In the genomic region with DNA sequence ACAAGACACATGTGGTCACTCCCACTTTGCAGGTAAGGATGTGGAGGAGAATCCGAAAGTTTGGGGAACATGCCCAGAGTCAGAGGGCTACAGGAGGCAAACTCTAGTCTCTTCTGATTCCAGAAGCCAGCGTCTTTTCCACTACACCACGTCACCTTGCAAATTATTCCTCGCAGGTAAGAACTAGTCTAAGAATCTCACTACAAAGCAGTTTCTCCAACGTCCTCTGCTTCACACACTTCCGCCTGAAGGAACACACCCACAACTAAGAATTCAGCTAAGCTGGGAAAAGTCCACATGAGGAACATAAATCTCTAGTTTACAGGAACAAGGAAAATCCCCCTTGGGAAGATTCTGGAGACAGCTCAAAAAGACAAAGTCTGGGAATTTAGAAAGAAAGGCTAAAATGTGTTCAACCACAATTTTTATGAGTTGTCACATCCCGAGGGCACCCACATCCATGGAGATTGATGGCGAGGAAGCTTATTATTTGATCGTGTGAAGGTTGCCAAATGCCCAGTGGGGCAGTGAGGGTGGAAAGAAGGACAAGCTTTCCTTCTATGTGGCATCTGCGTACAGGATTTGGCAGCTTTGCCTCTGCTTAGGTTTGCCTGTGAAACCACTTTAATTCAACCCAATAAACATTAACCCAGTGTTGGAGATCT, we compare ENCODE assay signal across 19 cellular contexts.
A peak's percentile ranks its signal among the peaks of the same experiment; 100 is the strongest.
DNase-seq lines count a peak whose midpoint lies in the region; ATAC-seq, FAIRE-seq and TF ChIP-seq lines count a peak whose summit lies in the region.
"Had no signal": no experiment of that assay in that cellular context is flagged by ENCODE, and none has a peak within 500 bp of the region (broad histone marks: within the 10 kb centered on the region; RNA-seq: fewer than 3 reads in every experiment).

No MANE protein-coding gene starts in this region.

- no peaks in the 10 kb centered on the region for H3K79me2 ChIP-seq in GM23338 (replicated peaks; ENCODE audit: insufficient read depth)
- no peaks in the 10 kb centered on the region for H3K79me2 ChIP-seq in mammary epithelial cell (ENCODE audit: insufficient read depth, low read length)
- H3K79me2 ChIP-seq in keratinocyte (ENCODE audit: control insufficient read depth, insufficient read depth, low read length): no peaks in the 10 kb centered on the region

- H2AFZ ChIP-seq in GM23338 (peak overlapping the region; percentile 69; the same call in 1 of the 2 replicates), mammary epithelial cell (ENCODE audit: low read depth, low read length) (peak overlapping the region; percentile 65), keratinocyte (ENCODE audit: control insufficient read depth, low read length) (peak overlapping the region; percentile 87)

- BruUV-seq in mammary epithelial cell (replicated peaks; lab: Mats Ljungman, UMichigan): no TSS peak
- no TSS peak for BruUV-seq in A673 (replicated peaks; lab: Mats Ljungman, UMichigan)

- H3K9me3 Mint-ChIP-seq in GM23338: peaks cover 5% of the 10 kb centered on the region

- dilution Hi-C loops in mammary epithelial cell (cut with HindIII; ENCODE audit: low sequenced_read_pairs): no loop called here
- dilution Hi-C loops in keratinocyte (cut with MboI; ENCODE audit: extremely low pct_ligation_motif_present, low sequenced_read_pairs): no loop called here

- in situ Hi-C loops in mammary epithelial cell (cut with MboI; ENCODE audit: low sequenced_read_pairs in 2 of 2): no loop called here

- no peaks in the 10 kb centered on the region for H3K36me3 ChIP-seq in GM23338 (ENCODE audit: insufficient read depth)
- no peaks in the 10 kb centered on the region for H3K36me3 ChIP-seq in mammary epithelial cell (ENCODE audit: insufficient read depth, low read length)
- no peaks in the 10 kb centered on the region for H3K36me3 ChIP-seq in keratinocyte (ENCODE audit: control insufficient read depth in 2 of 2, extremely low read depth in 1 of 2, insufficient read depth in 2 of 2, low read length in 2 of 2)
- no peaks in the 10 kb centered on the region for H3K36me3 ChIP-seq in prostate gland
- H3K36me3 ChIP-seq in A673 (ENCODE audit: insufficient read depth, low read length, poor library complexity, severe bottlenecking): no peaks in the 10 kb centered on the region

- no peaks in the 10 kb centered on the region for H3F3A ChIP-seq in GM23338 (replicated peaks; ENCODE audit: low read depth)

- no peaks in the 10 kb centered on the region for H3K9me3 ChIP-seq in mammary epithelial cell (replicated peaks; ENCODE audit: insufficient read depth, low read length)
- no peaks in the 10 kb centered on the region for H3K9me3 ChIP-seq in keratinocyte (ENCODE audit: control insufficient read depth, low read depth, low read length)
- no peaks in the 10 kb centered on the region for H3K9me3 ChIP-seq in prostate gland
- H3K9me3 ChIP-seq in A673 (ENCODE audit: low read depth, low read length, poor library complexity, severe bottlenecking): no peaks in the 10 kb centered on the region

- H3K27ac ChIP-seq in GM23338 (ENCODE audit: low read depth): no peak overlapping the region
- no peak overlapping the region for H3K27ac ChIP-seq in mammary epithelial cell (ENCODE audit: insufficient read depth, low read depth, low read length)
- H3K27ac ChIP-seq in keratinocyte (ENCODE audit: control insufficient read depth, insufficient read depth, low read length): no peak overlapping the region
- no peak overlapping the region for H3K27ac ChIP-seq in prostate gland
- no peak overlapping the region for H3K27ac ChIP-seq in A673 (ENCODE audit: low read depth, low read length, poor library complexity, severe bottlenecking)
- H3K27ac ChIP-seq: C4-2B had no signal

- no peaks in the 10 kb centered on the region for H4K20me1 ChIP-seq in GM23338 (replicated peaks; ENCODE audit: insufficient read depth)
- no peaks in the 10 kb centered on the region for H4K20me1 ChIP-seq in mammary epithelial cell (ENCODE audit: insufficient read depth, low read length)
- H4K20me1 ChIP-seq in keratinocyte (ENCODE audit: control insufficient read depth, extremely low read depth, insufficient read depth, low read length): no peaks in the 10 kb centered on the region

- H3K9me1 ChIP-seq in keratinocyte (ENCODE audit: control insufficient read depth, extremely low read depth, insufficient read depth, low read length): no peaks in the 10 kb centered on the region

- no peak for ATAC-seq in GM23338
- ATAC-seq in GM21717 (IDR thresholded peaks at IDR 0.05; ENCODE audit: unreplicated experiment): no peak
- ATAC-seq: K562, PC-3 had no signal

- no peak for TF ChIP-seq CTCF in GM23338 (conservative IDR thresholded peaks at IDR 0.05; ENCODE audit: low read depth in 2 of 2)
- TF ChIP-seq CTCF in mammary epithelial cell (conservative IDR thresholded peaks at IDR 0.05 in 1 of 2, IDR thresholded peaks at IDR 0.05 in 1 of 2; ENCODE audit: extremely low read depth in 1 of 2, insufficient read depth in 1 of 2, low read depth in 1 of 2, low read length in 2 of 2): no peak
- no peak for TF ChIP-seq CTCF in keratinocyte (optimal IDR thresholded peaks at IDR 0.05 in 1 of 3, IDR thresholded peaks at IDR 0.05 in 1 of 3, conservative IDR thresholded peaks at IDR 0.05 in 1 of 3; ENCODE audit: extremely low read depth in 1 of 3, insufficient read depth in 2 of 3, low read length in 3 of 3)
- no peak for TF ChIP-seq CTCF in prostate gland (IDR thresholded peaks at IDR 0.05)
- TF ChIP-seq CTCF in A673 (conservative IDR thresholded peaks at IDR 0.05; ENCODE audit: low read depth, low read length): no peak

- TF ChIP-seq POLR2A in prostate gland (IDR thresholded peaks at IDR 0.05): no peak

- POLR2A ChIA-PET in A673 (lab: Charles Lee; ENCODE audit: low non-redundant PET): no interaction called here

- WGBS in mammary epithelial cell (ENCODE audit: low coverage, missing lambda C conversion rate): 9% methylated on average over 10 of the region's 10 CpGs
- WGBS in prostate gland: 35% methylated on average over 10 of the region's 10 CpGs

- intact Hi-C loops in mammary epithelial cell (cut with micrococcal nuclease) (no loop called here), prostate gland (cut with DNase I) (no loop called here), A673 (cut with micrococcal nuclease; ENCODE audit: unreplicated experiment) (no loop called here)

- no peaks in the 10 kb centered on the region for H3K36me3 Mint-ChIP-seq in GM23338 (ENCODE audit: low read depth)

- no peaks in the 10 kb centered on the region for H3K4me1 Mint-ChIP-seq in GM23338

- H3K4me1 ChIP-seq in GM23338 (ENCODE audit: insufficient read depth) (no peaks in the 10 kb centered on the region), mammary epithelial cell (ENCODE audit: insufficient read depth, low read length) (peaks cover 3% of the 10 kb centered on the region), keratinocyte (ENCODE audit: control insufficient read depth, extremely low read depth, insufficient read depth, low read length) (peaks cover 5% of the 10 kb centered on the region), prostate gland (replicated peaks) (no peaks in the 10 kb centered on the region), A673 (ENCODE audit: insufficient read depth, low read length, poor library complexity, severe bottlenecking) (no peaks in the 10 kb centered on the region)

- CTCF ChIA-PET in mammary epithelial cell (lab: Charles Lee; ENCODE audit: low non-redundant PET) (no interaction called here), A673 (lab: Charles Lee) (interaction anchor here (0.6 kb wide), 1 partner anchor 452 kb away, joined by 5 read pairs; no protein-coding TSS in a partner anchor)

- no peaks in the 10 kb centered on the region for H3K9me2 ChIP-seq in GM23338 (ENCODE audit: insufficient read depth)

- peaks cover 3% of the 10 kb centered on the region for H3K27me3 Mint-ChIP-seq in GM23338 (ENCODE audit: insufficient read depth, low read depth, poor library complexity)

- no peak for DNase-seq in GM23338 (ENCODE audit: low spot score)
- peak; percentile 10 for DNase-seq in mammary epithelial cell
- DNase-seq in keratinocyte (ENCODE audit: low read depth, low spot score): no peak
- peak; percentile 71 for DNase-seq in prostate gland (ENCODE audit: low spot score)
- DNase-seq in A673 (ENCODE audit: low spot score): no peak
- DNase-seq in RKO (ENCODE audit: low spot score): no peak
- DNase-seq in cerebellar nuclear complex (lab: John Stamatoyannopoulos, UW): no peak
- DNase-seq: ACHN, AML-193, DMS79 treated with DMSO at 0.1 percent for 48 hours, MV-4-11, NCI-H187 treated with DMSO at 0.1 percent for 48 hours, NCI-H226, NCI-H524 treated with DMSO at 0.1 percent for 48 hours, PC-3 had no signal

- H3K4me3 ChIP-seq in GM23338 (no peak overlapping the region), mammary epithelial cell (replicated peaks in 1 of 3; ENCODE audit: insufficient read depth in 1 of 3, low read depth in 2 of 3, low read length in 3 of 3) (no peak overlapping the region), keratinocyte (ENCODE audit: control insufficient read depth in 2 of 3, extremely low read depth in 1 of 3, insufficient read depth in 2 of 3, low read depth in 1 of 3, low read length in 3 of 3) (peak overlapping the region in 1 of 3 experiments; percentile 24), prostate gland (no peak overlapping the region), A673 (ENCODE audit: low read depth, low read length, poor library complexity, severe bottlenecking) (no peak overlapping the region)
- H3K4me3 ChIP-seq: K562 had no signal

- no peaks in the 10 kb centered on the region for H3K27me3 ChIP-seq in GM23338 (ENCODE audit: insufficient read depth)
- H3K27me3 ChIP-seq in mammary epithelial cell (ENCODE audit: insufficient read depth, low read length): no peaks in the 10 kb centered on the region
- H3K27me3 ChIP-seq in keratinocyte (ENCODE audit: control insufficient read depth, extremely low read depth, insufficient read depth, low read length): no peaks in the 10 kb centered on the region
- H3K27me3 ChIP-seq in prostate gland (replicated peaks; ENCODE audit: insufficient read depth): no peaks in the 10 kb centered on the region
- no peaks in the 10 kb centered on the region for H3K27me3 ChIP-seq in A673 (replicated peaks; ENCODE audit: insufficient read depth, low read depth, low read length, poor library complexity)

- no peak overlapping the region for H3K9ac ChIP-seq in mammary epithelial cell (ENCODE audit: insufficient read depth, low read length)
- no peak overlapping the region for H3K9ac ChIP-seq in keratinocyte (ENCODE audit: control insufficient read depth, extremely low read depth, insufficient read depth, low read length)

- H3K4me2 ChIP-seq in GM23338 (no peak overlapping the region), mammary epithelial cell (ENCODE audit: insufficient read depth, low read depth, low read length) (peak overlapping the region; percentile 20), keratinocyte (ENCODE audit: control insufficient read depth, extremely low read depth, insufficient read depth, low read depth, low read length) (peak overlapping the region; percentile 49)

- FAIRE-seq in keratinocyte (lab: Jason Lieb, UNC): peak; percentile 62
- FAIRE-seq: GM19239, K562 had no signal

- no peak overlapping the region for H3K27ac Mint-ChIP-seq in GM23338

- H3K4me3 Mint-ChIP-seq in GM23338: no peak overlapping the region

TF ChIP-seq in GM23338, 12 proteins besides CTCF, POLR2A, EP300 and RAD21 (continues in another document):
- no peak for TF ChIP-seq NANOG (IDR thresholded peaks at IDR 0.05; ENCODE audit: borderline replicate concordance)
- TF ChIP-seq EZH2 (IDR thresholded peaks at IDR 0.05; ENCODE audit: low read depth, unreplicated experiment): no peak
- no peak for TF ChIP-seq JUNB (IDR thresholded peaks at IDR 0.05; ENCODE audit: unreplicated experiment)

Comparison
In these comparisons a context has a peak if more than half of its experiments do, and no peak if none do; other contexts are left out.
1. DNase-seq: peak in mammary epithelial cell (single experiment) and prostate gland (single experiment); none in GM23338 (single experiment), keratinocyte (single experiment), A673 (single experiment), RKO (single experiment) and cerebellar nuclear complex (0 of 2).
2. Peak in every context shown above with its lines, with median percentiles within 50 percentile points of each other: H2AFZ ChIP-seq.